In genomic region chr6:136103763-136104311, GRCh38 we compare ENCODE assay signal across 13 cellular contexts.
DNase-seq lines count a peak whose midpoint lies in the region; ATAC-seq, FAIRE-seq and TF ChIP-seq lines count a peak whose summit lies in the region.
"Had no signal": no experiment of that assay in that cellular context is flagged by ENCODE, and none has a peak within 500 bp of the region (broad histone marks: within the 10 kb centered on the region; RNA-seq: fewer than 3 reads in every experiment).

No MANE protein-coding gene starts in this region.

- H3K9me3 ChIP-seq in lower lobe of right lung (no peaks in the 10 kb centered on the region), small intestine (ENCODE audit: control insufficient read depth, low read depth) (no peaks in the 10 kb centered on the region)

- FAIRE-seq in small intestine (lab: Jason Lieb, UNC): no peak
- FAIRE-seq: GM12878 had no signal

- H3K4me1 Mint-ChIP-seq in CD14-positive monocyte: peaks cover 6% of the 10 kb centered on the region

- DNase-seq in NCI-H2227 treated with DMSO at 0.1 percent for 48 hours (lab: John Stamatoyannopoulos, UW) (peak; percentile 23), fibroblast of mammary gland (ENCODE audit: low read depth) (peak; percentile 21), lower lobe of right lung (no peak), small intestine (no peak), CD14-positive monocyte (ENCODE audit: low spot score) (no peak)
- DNase-seq in activated naive CD4-positive, alpha-beta T cell (lab: John Stamatoyannopoulos, UW): no peak
- DNase-seq: activated CD4-positive, alpha-beta T cell treated with anti-CD3 and anti-CD28 coated beads for 4 hours; GOT3; NCI-H1105; SHP77 treated with DMSO at 0.1 percent for 48 hours had no signal

- 47 to 67% (median 64%) methylated on average over 7 of the region's 7 CpGs for WGBS in small intestine, 3 donors

- ATAC-seq in lower lobe of right lung (peak; percentile 81 to 86), HG02840 (IDR thresholded peaks at IDR 0.05; ENCODE audit: low FRiP score, unreplicated experiment) (no peak), GM19452 (IDR thresholded peaks at IDR 0.05; ENCODE audit: unreplicated experiment) (no peak)
- ATAC-seq: GM12878 had no signal

- H3K27me3 ChIP-seq in lower lobe of right lung (ENCODE audit: low read depth) (no peaks in the 10 kb centered on the region), small intestine (ENCODE audit: control insufficient read depth in 2 of 2, insufficient read depth in 2 of 2, low read length in 2 of 2) (no peaks in the 10 kb centered on the region)

- intact Hi-C loops in lower lobe of right lung (cut with DNase I) (no loop called here), CD14-positive monocyte (cut with micrococcal nuclease) (no loop called here)

- H3K27me3 Mint-ChIP-seq in CD14-positive monocyte (ENCODE audit: low read depth in 3 of 3): peaks cover 0 to 8% (median 0%) of the 10 kb centered on the region in 3 donors

- H3K4me3 ChIP-seq in fibroblast of mammary gland (ENCODE audit: control insufficient read depth, low read depth, low read length) (no peak overlapping the region), lower lobe of right lung (no peak overlapping the region), small intestine (ENCODE audit: low read depth in 1 of 2, low read length in 2 of 2) (no peak overlapping the region)
- H3K4me3 ChIP-seq: GM12878 had no signal

- H3K4me3 Mint-ChIP-seq in CD14-positive monocyte: no peak overlapping the region

- H3K36me3 Mint-ChIP-seq in CD14-positive monocyte: no peaks in the 10 kb centered on the region

- peak overlapping the region; percentile 19 for H3K27ac ChIP-seq in lower lobe of right lung
- peak overlapping the region; percentile 5 to 75 for H3K27ac ChIP-seq in small intestine (ENCODE audit: low read depth in 1 of 2, low read length in 1 of 2)

- no peak for TF ChIP-seq CTCF in fibroblast of mammary gland (conservative IDR thresholded peaks at IDR 0.05; ENCODE audit: control insufficient read depth, insufficient read depth, low read depth, low read length)
- TF ChIP-seq CTCF in lower lobe of right lung (IDR thresholded peaks at IDR 0.05): no peak
- no peak for TF ChIP-seq CTCF in CD14-positive monocyte (IDR thresholded peaks at IDR 0.05)

- H3K36me3 ChIP-seq in lower lobe of right lung (no peaks in the 10 kb centered on the region), small intestine (ENCODE audit: control insufficient read depth in 2 of 2, insufficient read depth in 2 of 2, low read length in 2 of 2) (no peaks in the 10 kb centered on the region)

- H3K4me1 ChIP-seq in lower lobe of right lung (peaks cover 30% of the 10 kb centered on the region), small intestine (ENCODE audit: control insufficient read depth in 2 of 2, insufficient read depth in 1 of 2, low read depth in 1 of 2, low read length in 1 of 2) (peaks cover 0 to 4% of the 10 kb centered on the region in 2 donors)

- no peak overlapping the region for H3K27ac Mint-ChIP-seq in CD14-positive monocyte

- peaks cover 0 to 2% (median 0%) of the 10 kb centered on the region in 7 donors for H3K9me3 Mint-ChIP-seq in CD14-positive monocyte

Comparison
In these comparisons a context has a peak if more than half of its experiments do, and no peak if none do; other contexts are left out.
1. DNase-seq: peak in NCI-H2227 treated with DMSO at 0.1 percent for 48 hours (single experiment) and fibroblast of mammary gland (single experiment); none in lower lobe of right lung (single experiment), small intestine (single experiment), activated naive CD4-positive, alpha-beta T cell (0 of 4) and CD14-positive monocyte (single experiment).
2. ATAC-seq: peak in lower lobe of right lung (2 of 2); none in HG02840 (single experiment) and GM19452 (single experiment).